Comparison of ENCODE assay signal across 9 cellular contexts in the genomic region with DNA sequence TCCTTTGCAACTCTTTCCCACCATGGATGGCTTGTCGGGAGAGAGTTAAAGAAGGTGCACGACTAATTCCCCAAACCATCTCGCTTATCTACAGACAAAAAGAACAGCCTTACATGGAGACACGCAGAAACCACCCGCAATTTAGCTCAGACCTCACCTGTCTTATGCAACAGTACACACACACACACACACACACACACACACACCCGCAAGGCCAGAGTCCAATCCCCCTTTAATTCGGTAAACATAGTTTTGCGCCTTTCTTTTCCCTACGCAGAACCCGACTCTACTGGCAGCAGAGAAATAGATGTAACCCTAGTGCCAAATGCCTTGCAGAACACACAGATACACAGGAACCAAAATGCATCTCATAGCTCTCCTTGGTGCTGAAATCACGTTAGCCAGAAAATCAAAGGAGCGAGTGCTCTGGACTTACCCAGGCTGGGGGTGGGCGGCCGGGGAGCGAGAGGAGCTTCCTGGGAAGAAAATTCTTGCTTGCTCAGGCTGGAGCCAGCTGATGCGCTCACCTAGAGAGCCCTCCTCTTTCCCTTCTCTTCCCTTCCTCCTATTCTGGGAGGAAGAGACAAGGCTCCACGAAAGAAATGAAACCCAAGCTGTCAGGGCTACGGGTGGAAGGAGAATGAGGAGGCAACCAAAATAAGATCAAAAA. TPM values are rescaled to one million over a fixed set of nuclear protein-coding genes. Genes with fewer than 3 reads are reported as not detected.
DNase-seq lines count a peak whose midpoint lies in the region; ATAC-seq and TF ChIP-seq lines count a peak whose summit lies in the region.
"Had no signal": no experiment of that assay in that cellular context is flagged by ENCODE, and none has a peak within 500 bp of the region (broad histone marks: within the 10 kb centered on the region; RNA-seq: fewer than 3 reads in every experiment).

No MANE protein-coding gene starts in this region.

- H4K20me1 ChIP-seq in DND-41 (ENCODE audit: insufficient read depth, low read length) = peaks cover 5% of the 10 kb centered on the region

- H2AFZ ChIP-seq in DND-41 (ENCODE audit: low read depth, low read length) = no peak overlapping the region

- H3K9me3 ChIP-seq in DND-41 (ENCODE audit: insufficient read depth, low read length, severe bottlenecking) = no peaks in the 10 kb centered on the region
- H3K9me3 ChIP-seq in right lobe of liver = no peaks in the 10 kb centered on the region
- H3K9me3 ChIP-seq in suprapubic skin = no peaks in the 10 kb centered on the region

- no peaks in the 10 kb centered on the region for H3K27me3 ChIP-seq in DND-41 (ENCODE audit: insufficient read depth, low read length, poor library complexity)
- no peaks in the 10 kb centered on the region for H3K27me3 ChIP-seq in right lobe of liver
- peaks cover 6% of the 10 kb centered on the region for H3K27me3 ChIP-seq in suprapubic skin

- H3K4me3 ChIP-seq in DND-41 (ENCODE audit: low read depth in 1 of 2, low read length in 2 of 2) = no peak overlapping the region
- H3K4me3 ChIP-seq in NB4 (ENCODE audit: low read depth, low read length) = no peak overlapping the region
- H3K4me3 ChIP-seq in right lobe of liver = no peak overlapping the region
- H3K4me3 ChIP-seq in suprapubic skin = no peak overlapping the region

- H3K4me1 ChIP-seq in DND-41 (ENCODE audit: insufficient read depth, low read length) (no peaks in the 10 kb centered on the region), right lobe of liver (peaks cover 0 to 4% (median 0%) of the 10 kb centered on the region in 4 donors), suprapubic skin (no peaks in the 10 kb centered on the region)

- ATAC-seq in DND-41 (ENCODE audit: insufficient read depth, low read depth) (peak; percentile 71; the same call in 2 of the 3 replicates), right lobe of liver (peak; percentile 69 to 81 (median 76)), HG02798 (IDR thresholded peaks at IDR 0.05; ENCODE audit: poor library complexity, unreplicated experiment) (no peak)

- 16% methylated on average over 16 of the region's 18 CpGs for WGBS in right lobe of liver (ENCODE audit: insufficient coverage, low coverage, low lambda C conversion rate, missing lambda C conversion rate)
- WGBS in suprapubic skin = 29% methylated on average over 18 of the region's 18 CpGs

- no peak for TF ChIP-seq POLR2A in NB4 (IDR thresholded peaks at IDR 0.05; ENCODE audit: extremely low read depth, insufficient read length)
- no peak for TF ChIP-seq POLR2A in right lobe of liver (IDR thresholded peaks at IDR 0.05)
- TF ChIP-seq POLR2A in suprapubic skin (IDR thresholded peaks at IDR 0.05) = no peak

- intact Hi-C loops in right lobe of liver (cut with DNase I) = no loop called here

- no peak overlapping the region for H3K4me2 ChIP-seq in DND-41 (ENCODE audit: insufficient read depth, low read length)

- TF ChIP-seq CTCF in DND-41 (IDR thresholded peaks at IDR 0.05; ENCODE audit: borderline replicate concordance, extremely low read depth, low read length, poor library complexity, severe bottlenecking) (no peak), NB4 (IDR thresholded peaks at IDR 0.05; ENCODE audit: low read depth, low read length) (no peak), right lobe of liver (IDR thresholded peaks at IDR 0.05) (no peak), suprapubic skin (IDR thresholded peaks at IDR 0.05) (no peak)

- no peak for TF ChIP-seq EP300 in suprapubic skin (IDR thresholded peaks at IDR 0.05)

- peak; percentile 35 for DNase-seq in DND-41
- peak; percentile 51 for DNase-seq in NB4 (ENCODE audit: low read depth)
- peak in 32 of 61 donors; percentile 2 to 68 (median 26) for DNase-seq in caudate nucleus (lab: John Stamatoyannopoulos, UW)
- no peak for DNase-seq in right lobe of liver
- no peak for DNase-seq in suprapubic skin (ENCODE audit: low spot score in 2 of 2)
- DNase-seq in D341Med (ENCODE audit: low spot score) = no peak
- no peak for DNase-seq in KG1 (lab: John Stamatoyannopoulos, UW)
- DNase-seq: activated naive CD8-positive, alpha-beta T cell treated with anti-CD3 and anti-CD28 coated beads, Interleukin-2, amount 10 ng/mL, durations not matched to agents 7 days and 5 days had no signal

- H3K36me3 ChIP-seq in DND-41 (ENCODE audit: insufficient read depth, low read length) (no peaks in the 10 kb centered on the region), right lobe of liver (no peaks in the 10 kb centered on the region), suprapubic skin (no peaks in the 10 kb centered on the region)

- H3K9ac ChIP-seq in DND-41 (ENCODE audit: low read depth, low read length) = no peak overlapping the region

- no peaks in the 10 kb centered on the region for H3K79me2 ChIP-seq in DND-41 (ENCODE audit: insufficient read depth, low read length)

- H3K27ac ChIP-seq in DND-41 (ENCODE audit: low read length) (no peak overlapping the region), caudate nucleus (ENCODE audit: low read depth, low read length) (no peak overlapping the region), right lobe of liver (no peak overlapping the region), suprapubic skin (no peak overlapping the region)

RNA-seq across cellular contexts. Expression of a gene that starts 0.5 kb away (rescaled TPM):
- total RNA-seq in right lobe of liver (under 1 TPM in 3 of 6 experiments, not detected in 3; 0.05 to 0.16 (median 0.07) TPM), suprapubic skin (under 1 TPM in 2 of 4 donors, not detected in 2; 0.13 to 0.18 TPM)
- total RNA-seq: activated naive CD8-positive, alpha-beta T cell treated with anti-CD3 and anti-CD28 coated beads, Interleukin-2, amount 10 ng/mL, durations not matched to agents 7 days and 5 days had no signal

Comparison
In these comparisons a context has a peak if more than half of its experiments do, and no peak if none do; other contexts are left out.
1. DNase-seq: peak in DND-41 (single experiment), NB4 (single experiment) and caudate nucleus (32 of 61); none in right lobe of liver (0 of 3), suprapubic skin (0 of 2), D341Med (single experiment) and KG1 (single experiment).